Comparison of ENCODE assay signal across 8 cellular contexts in the genomic region with DNA sequence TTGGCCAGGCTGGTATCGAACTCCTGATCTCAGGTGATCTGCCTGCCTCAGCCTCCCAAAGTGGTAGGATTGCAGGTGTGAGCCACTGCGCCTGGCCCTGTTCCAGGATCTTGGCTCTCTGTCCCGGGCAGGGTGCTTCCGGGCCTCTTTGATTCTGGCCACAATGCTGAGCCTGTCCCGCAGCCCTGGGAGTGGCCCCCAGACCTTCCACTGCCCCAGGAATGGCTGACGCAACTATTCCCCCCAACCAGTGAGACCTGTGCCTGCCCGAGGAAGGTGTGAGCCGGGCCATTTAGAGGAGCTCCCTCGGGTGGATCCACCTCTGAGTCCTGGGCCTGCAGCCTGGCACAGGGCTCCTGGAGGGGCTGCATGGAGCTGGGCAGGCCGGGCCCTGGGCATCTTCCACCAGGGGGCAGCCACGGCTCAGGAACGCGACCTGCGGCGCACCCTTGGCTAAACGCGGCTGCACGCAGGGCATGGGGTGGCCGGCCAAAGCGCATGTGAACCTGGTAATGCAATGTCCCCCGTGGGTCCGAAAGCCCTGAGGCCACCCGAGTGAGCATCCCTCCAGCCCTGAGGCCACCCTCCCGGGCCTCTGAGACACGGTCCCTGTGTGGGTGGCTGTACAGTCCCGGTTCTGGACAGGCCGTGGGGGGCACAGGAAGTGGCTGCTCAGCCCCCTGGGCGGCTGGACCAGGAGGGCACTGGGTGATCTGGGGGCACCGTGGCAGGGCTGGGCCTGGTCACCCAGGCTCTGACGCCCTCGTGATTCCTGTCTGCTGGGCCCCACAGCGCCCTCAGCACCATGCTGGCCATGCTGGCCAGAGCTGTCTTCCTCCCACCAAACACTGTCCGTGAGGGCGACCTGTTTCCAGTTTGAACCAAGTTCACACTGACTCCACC. TPM values are rescaled to one million over a fixed set of nuclear protein-coding genes. Genes with fewer than 3 reads are reported as not detected.
DNase-seq lines count a peak whose midpoint lies in the region; ATAC-seq, FAIRE-seq and TF ChIP-seq lines count a peak whose summit lies in the region.

No MANE protein-coding gene starts in this region.

- H3K9me1 ChIP-seq in keratinocyte (ENCODE audit: control insufficient read depth, extremely low read depth, insufficient read depth, low read length) = no peaks in the 10 kb centered on the region

- no peaks in the 10 kb centered on the region for H4K20me1 ChIP-seq in keratinocyte (ENCODE audit: control insufficient read depth, extremely low read depth, insufficient read depth, low read length)

- peak overlapping the region; percentile 41 for H3K4me2 ChIP-seq in keratinocyte (ENCODE audit: control insufficient read depth, extremely low read depth, insufficient read depth, low read depth, low read length)

- FAIRE-seq in bronchial epithelial cell (lab: Jason Lieb, UNC) = no peak
- no peak for FAIRE-seq in keratinocyte (lab: Jason Lieb, UNC)

- no peak overlapping the region for H2AFZ ChIP-seq in keratinocyte (ENCODE audit: control insufficient read depth, low read length)

- DNase-seq in NCI-H2107 treated with DMSO at 0.1 percent for 48 hours (lab: John Stamatoyannopoulos, UW; ENCODE audit: unreplicated experiment) (peak; percentile 22), bronchial epithelial cell (ENCODE audit: low read depth) (peak; percentile 27), keratinocyte (ENCODE audit: low read depth, low spot score) (no peak)
- peak; percentile 52 to 80 (median 70) for DNase-seq in activated CD4-positive, CD25-positive, alpha-beta regulatory T cell (lab: John Stamatoyannopoulos, UW)
- DNase-seq in stimulated activated CD4-positive, alpha-beta T cell treated with anti-CD3 and anti-CD28 coated beads, Interleukin-15, amount 100 ng/mL, for 1 hour (ENCODE audit: low read depth in 1 of 2, low spot score in 1 of 2) = peak; percentile 57 to 78

- no peak overlapping the region for H3K27ac ChIP-seq in keratinocyte (ENCODE audit: control insufficient read depth, insufficient read depth, low read length)

- H3K36me3 ChIP-seq in bronchial epithelial cell (ENCODE audit: control insufficient read depth, insufficient read depth, low read length) (no peaks in the 10 kb centered on the region), keratinocyte (ENCODE audit: control insufficient read depth in 2 of 2, extremely low read depth in 1 of 2, insufficient read depth in 2 of 2, low read length in 2 of 2) (no peaks in the 10 kb centered on the region)

- H3K4me1 ChIP-seq in keratinocyte (ENCODE audit: control insufficient read depth, extremely low read depth, insufficient read depth, low read length) = no peaks in the 10 kb centered on the region

- no peaks in the 10 kb centered on the region for H3K9me3 ChIP-seq in keratinocyte (ENCODE audit: control insufficient read depth, low read depth, low read length)

- no peak overlapping the region for H3K9ac ChIP-seq in keratinocyte (ENCODE audit: control insufficient read depth, extremely low read depth, insufficient read depth, low read length)

- H3K4me3 ChIP-seq in bronchial epithelial cell (ENCODE audit: low read depth, low read length) = peak overlapping the region; percentile 1
- H3K4me3 ChIP-seq in keratinocyte (ENCODE audit: control insufficient read depth in 2 of 3, extremely low read depth in 1 of 3, insufficient read depth in 2 of 3, low read depth in 1 of 3, low read length in 3 of 3) = no peak overlapping the region

- TF ChIP-seq CTCF in GM12874 (IDR thresholded peaks at IDR 0.05; ENCODE audit: insufficient read depth, low read depth, low read length) = peak; percentile 96
- peak; percentile 91 for TF ChIP-seq CTCF in bronchial epithelial cell (IDR thresholded peaks at IDR 0.05; ENCODE audit: insufficient read depth, low read length, severe bottlenecking)
- TF ChIP-seq CTCF in keratinocyte (optimal IDR thresholded peaks at IDR 0.05 in 1 of 3, IDR thresholded peaks at IDR 0.05 in 1 of 3, conservative IDR thresholded peaks at IDR 0.05 in 1 of 3; ENCODE audit: extremely low read depth in 1 of 3, insufficient read depth in 2 of 3, low read length in 3 of 3) = peak; percentile 65 to 97 (median 97)

- dilution Hi-C loops in keratinocyte (cut with MboI; ENCODE audit: extremely low pct_ligation_motif_present, low sequenced_read_pairs) = no loop called here

- ATAC-seq in HG02763 (IDR thresholded peaks at IDR 0.05; ENCODE audit: unreplicated experiment) (peak; percentile 64), HG03565 (IDR thresholded peaks at IDR 0.05; ENCODE audit: unreplicated experiment) (no peak)

- H3K27me3 ChIP-seq in bronchial epithelial cell (ENCODE audit: control insufficient read depth, insufficient read depth, low read length) (peaks cover 6% of the 10 kb centered on the region), keratinocyte (ENCODE audit: control insufficient read depth, extremely low read depth, insufficient read depth, low read length) (peaks cover 3% of the 10 kb centered on the region)

- H3K79me2 ChIP-seq in keratinocyte (ENCODE audit: control insufficient read depth, insufficient read depth, low read length) = no peaks in the 10 kb centered on the region

RNA-seq across cellular contexts. Expression of a gene that starts 24.8 kb away (rescaled TPM):
- not detected in 2 replicates for total RNA-seq in bronchial epithelial cell
- not detected in 3 replicates for polyA plus RNA-seq in keratinocyte
- polyA plus RNA-seq in keratinocyte (2011; ENCODE audit: low read depth) = not detected
- polyA plus RNA-seq in keratinocyte (2011; cell fraction: cytosol; rRNA removed) = not detected in 2 replicates
- not detected in 2 replicates for polyA plus RNA-seq in keratinocyte (2011; cell fraction: nucleus; rRNA removed)
- polyA plus RNA-seq in keratinocyte (2012; ENCODE audit: low replicate concordance) = not detected in 2 replicates
- polyA minus RNA-seq in keratinocyte = not detected in 3 replicates
- not detected for polyA minus RNA-seq in keratinocyte (2011; cell fraction: cytosol; rRNA and poly(A)+ RNA removed)
- polyA minus RNA-seq in keratinocyte (2011; cell fraction: nucleus; rRNA and poly(A)+ RNA removed) = not detected in 2 replicates

RNA-seq across cellular contexts. Expression of a gene that starts 48.0 kb away (rescaled TPM):
- total RNA-seq in bronchial epithelial cell = 0.51 and 0.79 TPM in 2 replicates
- 5.0 to 8.3 TPM (median 7.0 TPM) in 3 replicates for polyA plus RNA-seq in keratinocyte
- 3.1 TPM for polyA plus RNA-seq in keratinocyte (2011; ENCODE audit: low read depth)
- 3.5 and 7.6 TPM in 2 replicates for polyA plus RNA-seq in keratinocyte (2011; cell fraction: cytosol; rRNA removed)
- 8.3 and 12.2 TPM in 2 replicates for polyA plus RNA-seq in keratinocyte (2011; cell fraction: nucleus; rRNA removed)
- polyA plus RNA-seq in keratinocyte (2012; ENCODE audit: low replicate concordance) = 4.7 and 7.9 TPM in 2 replicates
- polyA minus RNA-seq in keratinocyte = 2.7 to 6.8 TPM (median 3.4 TPM) in 3 replicates
- 17.1 TPM for polyA minus RNA-seq in keratinocyte (2011; cell fraction: cytosol; rRNA and poly(A)+ RNA removed)
- polyA minus RNA-seq in keratinocyte (2011; cell fraction: nucleus; rRNA and poly(A)+ RNA removed) = 10.3 and 11.1 TPM in 2 replicates
